ENCODE assay signal across 10 cellular contexts in genomic region chr11:8247312-8247711, GRCh38. TPM values are rescaled to one million over a fixed set of nuclear protein-coding genes. Genes with fewer than 3 reads are reported as not detected.
A peak's percentile ranks its signal among the peaks of the same experiment; 100 is the strongest.
DNase-seq lines count a peak whose midpoint lies in the region; ATAC-seq, FAIRE-seq and TF ChIP-seq lines count a peak whose summit lies in the region.
"Had no signal": no experiment of that assay in that cellular context is flagged by ENCODE, and none has a peak within 500 bp of the region (broad histone marks: within the 10 kb centered on the region; RNA-seq: fewer than 3 reads in every experiment).

No MANE protein-coding gene starts in this region.

- no peaks in the 10 kb centered on the region for H3K9me3 ChIP-seq in A673 (ENCODE audit: low read depth, low read length, poor library complexity, severe bottlenecking)
- H3K9me3 ChIP-seq in fibroblast of lung (ENCODE audit: control insufficient read depth, insufficient read depth, low read depth, low read length): no peaks in the 10 kb centered on the region
- H3K9me3 ChIP-seq in testis: no peaks in the 10 kb centered on the region
- H3K9me3 ChIP-seq: tibial nerve had no signal

- no peak for ATAC-seq in GM21786 (IDR thresholded peaks at IDR 0.05; ENCODE audit: unreplicated experiment)
- ATAC-seq: naive thymus-derived CD8-positive, alpha-beta T cell had no signal

- H3K9ac ChIP-seq in fibroblast of lung (ENCODE audit: insufficient read depth, low read length): no peak overlapping the region

- BruUV-seq in A673 (replicated peaks; lab: Mats Ljungman, UMichigan): no TSS peak

- peak; percentile 42 for TF ChIP-seq CTCF in A673 (conservative IDR thresholded peaks at IDR 0.05; ENCODE audit: low read depth, low read length)
- peak; percentile 32 to 47 for TF ChIP-seq CTCF in fibroblast of lung (conservative IDR thresholded peaks at IDR 0.05 in 1 of 2, IDR thresholded peaks at IDR 0.05 in 1 of 2; ENCODE audit: low read depth in 1 of 2, low read length in 2 of 2)
- TF ChIP-seq CTCF in testis (IDR thresholded peaks at IDR 0.05): no peak

- TF ChIP-seq POLR2A in testis (IDR thresholded peaks at IDR 0.05): no peak

- CTCF ChIA-PET in A673 (lab: Charles Lee): interaction anchor here (0.6 kb wide), 1 partner anchor 320 kb away, joined by 3 read pairs; no protein-coding TSS in a partner anchor

- intact Hi-C loops in A673 (cut with micrococcal nuclease; ENCODE audit: unreplicated experiment): no loop called here
- intact Hi-C loops in testis (cut with DNase I; ENCODE audit: low total_unique reads): no loop called here

- H4K20me1 ChIP-seq in fibroblast of lung (ENCODE audit: control insufficient read depth, extremely low read depth, insufficient read depth, low read length): no peaks in the 10 kb centered on the region

- H3K79me2 ChIP-seq in fibroblast of lung (ENCODE audit: control insufficient read depth, insufficient read depth, low read length): no peaks in the 10 kb centered on the region

- no peak overlapping the region for H3K27ac ChIP-seq in A673 (ENCODE audit: low read depth, low read length, poor library complexity, severe bottlenecking)
- H3K27ac ChIP-seq in fibroblast of lung (ENCODE audit: insufficient read depth, low read length): no peak overlapping the region
- H3K27ac ChIP-seq in testis: no peak overlapping the region
- H3K27ac ChIP-seq: tibial nerve had no signal

- no peaks in the 10 kb centered on the region for H3K4me1 ChIP-seq in A673 (ENCODE audit: insufficient read depth, low read length, poor library complexity, severe bottlenecking)
- H3K4me1 ChIP-seq in fibroblast of lung (ENCODE audit: control insufficient read depth, extremely low read depth, insufficient read depth, low read length): no peaks in the 10 kb centered on the region
- no peaks in the 10 kb centered on the region for H3K4me1 ChIP-seq in testis
- H3K4me1 ChIP-seq: tibial nerve had no signal

- H3K4me3 ChIP-seq in A673 (ENCODE audit: low read depth, low read length, poor library complexity, severe bottlenecking) (no peak overlapping the region), fibroblast of lung (replicated peaks in 1 of 4; ENCODE audit: control extremely low read depth in 1 of 4, insufficient read depth in 1 of 4, low read depth in 3 of 4, low read length in 4 of 4) (no peak overlapping the region), testis (no peak overlapping the region)
- H3K4me3 ChIP-seq: tibial nerve had no signal

- DNase-seq in A673 (ENCODE audit: low spot score) (no peak), EH (ENCODE audit: low read depth) (peak; percentile 25), RKO (ENCODE audit: low spot score) (peak; percentile 8), fibroblast of lung (ENCODE audit: low read depth in 2 of 2) (no peak), testis (no peak), DMS79 (lab: John Stamatoyannopoulos, UW) (no peak), frontal cortex (ENCODE audit: low spot score in 2 of 2) (no peak)

- H3K4me2 ChIP-seq in fibroblast of lung (ENCODE audit: extremely low read depth, insufficient read depth, low read length): no peak overlapping the region

- 88 to 98% methylated on average over 6 of the region's 6 CpGs for WGBS in testis, 2 donors

- no peak overlapping the region for H2AFZ ChIP-seq in fibroblast of lung (ENCODE audit: low read length)

- H3K36me3 ChIP-seq in A673 (ENCODE audit: insufficient read depth, low read length, poor library complexity, severe bottlenecking): no peaks in the 10 kb centered on the region
- H3K36me3 ChIP-seq in fibroblast of lung (ENCODE audit: control insufficient read depth, insufficient read depth, low read length): no peaks in the 10 kb centered on the region
- no peaks in the 10 kb centered on the region for H3K36me3 ChIP-seq in testis (ENCODE audit: low read depth, missing control alignments)
- H3K36me3 ChIP-seq: tibial nerve had no signal

- POLR2A ChIA-PET in A673 (lab: Charles Lee; ENCODE audit: low non-redundant PET): no interaction called here

- FAIRE-seq in frontal cortex (lab: Jason Lieb, UNC): no peak

- H3K27me3 ChIP-seq in A673 (replicated peaks; ENCODE audit: insufficient read depth, low read depth, low read length, poor library complexity) (peaks cover 84% of the 10 kb centered on the region), fibroblast of lung (ENCODE audit: control insufficient read depth, insufficient read depth, low read length) (peaks cover 4% of the 10 kb centered on the region), testis (no peaks in the 10 kb centered on the region)

RNA-seq across cellular contexts. Expression of gene LMO1, which starts 16.4 kb away (rescaled TPM):
- total RNA-seq in A673 (2021) (not detected in 2 replicates), fibroblast of lung (not detected in 2 replicates), testis (1 to 10 TPM in 1 of 2 donors, not detected in 1; 1.5 TPM), frontal cortex (2.0 TPM)
- polyA plus RNA-seq in fibroblast of lung (not detected in 2 replicates), testis (ENCODE audit: insufficient read depth, low read depth, low replicate concordance) (1.3 TPM)
- not detected in 2 replicates for polyA plus RNA-seq in fibroblast of lung (2012)
- not detected in 2 replicates for polyA minus RNA-seq in fibroblast of lung (ENCODE audit: low replicate concordance)
- total RNA-seq: naive thymus-derived CD8-positive, alpha-beta T cell; tibial nerve had no signal
- polyA plus RNA-seq: naive thymus-derived CD8-positive, alpha-beta T cell had no signal

Comparison
In these comparisons a context has a peak if more than half of its experiments do, and no peak if none do; other contexts are left out.
1. DNase-seq: peak in EH (single experiment) and RKO (single experiment); none in A673 (single experiment), fibroblast of lung (0 of 2), testis (single experiment), DMS79 (single experiment) and frontal cortex (0 of 2).
2. CTCF ChIP-seq: peak in A673 (single experiment) and fibroblast of lung (2 of 2); none in testis (0 of 3).